9 cellular contexts compared by ENCODE assay signal in the genomic region with DNA sequence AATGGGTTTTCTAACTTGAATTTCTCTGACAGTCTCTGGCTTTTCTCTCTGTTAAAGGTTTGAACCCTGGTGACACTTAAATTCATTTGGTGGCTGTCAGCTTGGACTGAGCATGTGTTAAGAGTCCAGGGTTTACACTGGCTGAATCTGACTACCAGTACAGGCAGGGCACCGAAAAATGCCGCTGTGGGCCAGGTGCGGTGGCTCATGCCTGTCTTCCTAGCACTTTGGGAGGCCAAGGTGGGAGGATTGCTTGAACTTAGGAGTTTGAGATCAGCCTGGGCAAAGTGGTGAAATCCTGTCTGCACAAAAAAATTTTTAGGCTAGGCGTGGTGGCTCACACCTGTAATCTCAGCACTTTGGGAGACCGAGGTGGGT. TPM values are rescaled to one million over a fixed set of nuclear protein-coding genes. Genes with fewer than 3 reads are reported as not detected.
DNase-seq lines count a peak whose midpoint lies in the region; ATAC-seq and TF ChIP-seq lines count a peak whose summit lies in the region.
"Had no signal": no experiment of that assay in that cellular context is flagged by ENCODE, and none has a peak within 500 bp of the region (broad histone marks: within the 10 kb centered on the region; RNA-seq: fewer than 3 reads in every experiment).

No MANE protein-coding gene starts in this region.

- H3K4me3 Mint-ChIP-seq in activated T-cell treated with anti-CD3 and anti-CD28 coated beads, Interleukin-2, amount 50 U/mL, for 4 hours = peak overlapping the region; percentile 99
- peak overlapping the region; percentile 94 for H3K4me3 Mint-ChIP-seq in activated naive CD8-positive, alpha-beta T cell treated with anti-CD3 and anti-CD28 coated beads for 36 hours

- H3K36me3 Mint-ChIP-seq in activated T-cell treated with anti-CD3 and anti-CD28 coated beads, Interleukin-2, amount 50 U/mL, for 4 hours (ENCODE audit: insufficient read depth) = peaks cover 26% of the 10 kb centered on the region
- H3K36me3 Mint-ChIP-seq in activated naive CD8-positive, alpha-beta T cell treated with anti-CD3 and anti-CD28 coated beads for 36 hours = peaks cover 33% of the 10 kb centered on the region

- H3K9me3 Mint-ChIP-seq in activated T-cell treated with anti-CD3 and anti-CD28 coated beads, Interleukin-2, amount 50 U/mL, for 4 hours = no peaks in the 10 kb centered on the region
- H3K9me3 Mint-ChIP-seq in activated naive CD8-positive, alpha-beta T cell treated with anti-CD3 and anti-CD28 coated beads for 36 hours = no peaks in the 10 kb centered on the region

- peaks cover 57% of the 10 kb centered on the region for H3K4me1 Mint-ChIP-seq in activated T-cell treated with anti-CD3 and anti-CD28 coated beads, Interleukin-2, amount 50 U/mL, for 4 hours (ENCODE audit: low read depth)
- H3K4me1 Mint-ChIP-seq in activated naive CD8-positive, alpha-beta T cell treated with anti-CD3 and anti-CD28 coated beads for 36 hours = peaks cover 50% of the 10 kb centered on the region

- TF ChIP-seq CTCF in suprapubic skin (IDR thresholded peaks at IDR 0.05) (no peak), GM13977 (IDR thresholded peaks at IDR 0.05; ENCODE audit: extremely low read depth, insufficient read depth, missing control alignments) (no peak)

- no peak for ATAC-seq in activated T-cell treated with anti-CD3 and anti-CD28 coated beads, Interleukin-2, amount 50 U/mL, for 4 hours
- no peak for ATAC-seq in HG03175 (IDR thresholded peaks at IDR 0.05; ENCODE audit: unreplicated experiment)
- no peak for ATAC-seq in HG03159 (IDR thresholded peaks at IDR 0.05; ENCODE audit: unreplicated experiment)
- ATAC-seq: pancreas had no signal

- peak overlapping the region; percentile 50 for H3K27ac ChIP-seq in suprapubic skin

- TF ChIP-seq POLR2A in suprapubic skin (IDR thresholded peaks at IDR 0.05) = no peak

- H3K4me3 ChIP-seq in suprapubic skin = peak overlapping the region; percentile 75

- in situ Hi-C loops in GM13977 (cut with MboI; ENCODE audit: low pct_unique_long_range_greater_than_20kb, low sequenced_read_pairs, unreplicated experiment) = no loop called here

- H3K27ac Mint-ChIP-seq in activated naive CD8-positive, alpha-beta T cell treated with anti-CD3 and anti-CD28 coated beads for 36 hours = peak overlapping the region; percentile 97

- H3K36me3 ChIP-seq in suprapubic skin = peaks cover 15% of the 10 kb centered on the region

- no peak for TF ChIP-seq EP300 in suprapubic skin (IDR thresholded peaks at IDR 0.05)

- whole genome bisulfite sequencing in suprapubic skin = 89% methylated on average over 5 of the region's 5 CpGs

- no peaks in the 10 kb centered on the region for H3K9me3 ChIP-seq in suprapubic skin
- H3K9me3 ChIP-seq: pancreas had no signal

- no peak for DNase-seq in activated T-cell treated with anti-CD3 and anti-CD28 coated beads, Interleukin-2, amount 50 U/mL, for 4 hours
- no peak for DNase-seq in activated T-cell treated with anti-CD3 and anti-CD28 coated beads, Interleukin-2, amount 50 U/mL, for 1 hour
- DNase-seq in activated naive CD8-positive, alpha-beta T cell treated with anti-CD3 and anti-CD28 coated beads for 36 hours = no peak
- DNase-seq in islet precursor cell (peak; percentile 41), suprapubic skin (ENCODE audit: low spot score in 2 of 2) (peak in 1 of 2 donors; percentile 48), GM13977 (ENCODE audit: low spot score) (no peak)

- H3K4me1 ChIP-seq in suprapubic skin = peaks cover 67% of the 10 kb centered on the region

- no peaks in the 10 kb centered on the region for H3K27me3 ChIP-seq in suprapubic skin
- H3K27me3 ChIP-seq: pancreas had no signal

- H3K27me3 Mint-ChIP-seq in activated T-cell treated with anti-CD3 and anti-CD28 coated beads, Interleukin-2, amount 50 U/mL, for 4 hours (ENCODE audit: low read depth) = no peaks in the 10 kb centered on the region
- no peaks in the 10 kb centered on the region for H3K27me3 Mint-ChIP-seq in activated naive CD8-positive, alpha-beta T cell treated with anti-CD3 and anti-CD28 coated beads for 36 hours

RNA-seq across cellular contexts. Expression of gene MANF, which starts 1.8 kb away (rescaled TPM):
- 100 to 1,000 TPM; 226 to 237 (median 236) TPM for total RNA-seq in activated T-cell treated with anti-CD3 and anti-CD28 coated beads, Interleukin-2, amount 50 U/mL, for 4 hours
- total RNA-seq in activated naive CD8-positive, alpha-beta T cell treated with anti-CD3 and anti-CD28 coated beads for 36 hours = 100 to 1,000 TPM; 157 to 159 TPM
- 10 to 100 TPM; 21.7 to 64.0 (median 52.8) TPM for total RNA-seq in suprapubic skin

RNA-seq across cellular contexts. Expression of gene RBM15B, which starts 4.2 kb away (rescaled TPM):
- 10 to 100 TPM; 42.1 to 43.4 (median 42.3) TPM for total RNA-seq in activated T-cell treated with anti-CD3 and anti-CD28 coated beads, Interleukin-2, amount 50 U/mL, for 4 hours
- 10 to 100 TPM; 34.5 to 35.6 TPM for total RNA-seq in activated naive CD8-positive, alpha-beta T cell treated with anti-CD3 and anti-CD28 coated beads for 36 hours
- 10 to 100 TPM; 33.6 to 50.9 (median 41.7) TPM for total RNA-seq in suprapubic skin
